ENCODE assay signal across 10 cellular contexts in the genomic region with DNA sequence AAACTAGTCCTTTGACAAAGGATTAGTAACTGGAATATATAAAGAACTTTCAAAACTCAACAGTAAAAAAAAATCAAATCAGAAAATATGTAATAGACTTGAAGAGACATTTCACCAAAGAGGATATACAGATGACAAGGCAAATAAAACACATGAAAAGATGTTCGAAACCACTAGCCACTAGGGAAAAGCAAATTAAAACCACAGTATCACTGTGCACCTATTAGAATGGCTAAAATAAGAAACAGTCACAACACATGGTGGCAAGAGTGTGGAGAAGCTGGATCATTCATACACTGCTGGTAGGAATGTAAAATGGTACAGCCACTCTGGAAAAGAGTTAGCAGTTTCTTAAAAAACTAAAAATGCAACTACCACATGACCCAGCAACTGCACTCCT. TPM values are rescaled to one million over a fixed set of nuclear protein-coding genes. Genes with fewer than 3 reads are reported as not detected.
DNase-seq lines count a peak whose midpoint lies in the region; ATAC-seq, FAIRE-seq and TF ChIP-seq lines count a peak whose summit lies in the region.
"Had no signal": no experiment of that assay in that cellular context is flagged by ENCODE, and none has a peak within 500 bp of the region (broad histone marks: within the 10 kb centered on the region; RNA-seq: fewer than 3 reads in every experiment).

No MANE protein-coding gene starts in this region.

- H3K79me2 ChIP-seq in KMS-11 (ENCODE audit: insufficient read depth, low read depth) (peaks cover 71% of the 10 kb centered on the region), astrocyte (ENCODE audit: insufficient read depth, low read length) (peaks cover 79% of the 10 kb centered on the region)

- H3K4me3 Mint-ChIP-seq in activated naive CD4-positive, alpha-beta T cell treated with anti-CD3 and anti-CD28 coated beads, Interleukin-2, amount 10 ng/mL, durations not matched to agents 7 days and 5 days: no peak overlapping the region
- H3K4me3 Mint-ChIP-seq in activated naive CD4-positive, alpha-beta T cell treated with anti-CD3 and anti-CD28 coated beads for 36 hours: no peak overlapping the region
- no peak overlapping the region for H3K4me3 Mint-ChIP-seq in astrocyte (ENCODE audit: unreplicated experiment)
- peak overlapping the region; percentile 40 for H3K4me3 Mint-ChIP-seq in stimulated activated effector memory CD8-positive, alpha-beta T cell treated with anti-CD3 and anti-CD28 coated beads, Interleukin-12 subunit alpha, Interleukin-12 subunit beta, amount 100 ng/mL, for 72 hours

- H4K20me1 ChIP-seq in KMS-11 (ENCODE audit: insufficient read depth): no peaks in the 10 kb centered on the region
- peaks cover 14% of the 10 kb centered on the region for H4K20me1 ChIP-seq in astrocyte (ENCODE audit: insufficient read depth, low read length)

- H3K4me3 ChIP-seq in KMS-11 (IDR thresholded peaks at IDR 0.05; ENCODE audit: insufficient read depth, low read depth, low read length) (no peak overlapping the region), astrocyte (ENCODE audit: insufficient read depth, low read depth, low read length) (no peak overlapping the region), small intestine (ENCODE audit: low read depth in 1 of 2, low read length in 2 of 2) (no peak overlapping the region)

- peaks cover 88% of the 10 kb centered on the region for H3K4me1 Mint-ChIP-seq in activated naive CD4-positive, alpha-beta T cell treated with anti-CD3 and anti-CD28 coated beads, Interleukin-2, amount 10 ng/mL, durations not matched to agents 7 days and 5 days
- H3K4me1 Mint-ChIP-seq in activated naive CD4-positive, alpha-beta T cell treated with anti-CD3 and anti-CD28 coated beads for 36 hours (ENCODE audit: low read depth): peaks cover 75% of the 10 kb centered on the region
- H3K4me1 Mint-ChIP-seq in astrocyte (ENCODE audit: low read depth, unreplicated experiment): peaks cover 42% of the 10 kb centered on the region
- peaks cover 77% of the 10 kb centered on the region for H3K4me1 Mint-ChIP-seq in stimulated activated effector memory CD8-positive, alpha-beta T cell treated with anti-CD3 and anti-CD28 coated beads, Interleukin-12 subunit alpha, Interleukin-12 subunit beta, amount 100 ng/mL, for 72 hours

- no peaks in the 10 kb centered on the region for H3K9me3 Mint-ChIP-seq in activated naive CD4-positive, alpha-beta T cell treated with anti-CD3 and anti-CD28 coated beads, Interleukin-2, amount 10 ng/mL, durations not matched to agents 7 days and 5 days
- no peaks in the 10 kb centered on the region for H3K9me3 Mint-ChIP-seq in activated naive CD4-positive, alpha-beta T cell treated with anti-CD3 and anti-CD28 coated beads for 36 hours
- no peaks in the 10 kb centered on the region for H3K9me3 Mint-ChIP-seq in astrocyte (ENCODE audit: unreplicated experiment)
- H3K9me3 Mint-ChIP-seq in stimulated activated effector memory CD8-positive, alpha-beta T cell treated with anti-CD3 and anti-CD28 coated beads, Interleukin-12 subunit alpha, Interleukin-12 subunit beta, amount 100 ng/mL, for 72 hours: no peaks in the 10 kb centered on the region

- no peak for DNase-seq in activated naive CD4-positive, alpha-beta T cell treated with anti-CD3 and anti-CD28 coated beads, Interleukin-2, amount 10 ng/mL, durations not matched to agents 7 days and 5 days
- DNase-seq in activated naive CD4-positive, alpha-beta T cell treated with anti-CD3 and anti-CD28 coated beads for 36 hours: no peak
- DNase-seq in astrocyte (ENCODE audit: low read depth) (no peak), amniotic stem cell (lab: John Stamatoyannopoulos, UW) (no peak), small intestine (no peak), AG08396 (ENCODE audit: low spot score) (no peak)
- DNase-seq in stimulated activated effector memory CD8-positive, alpha-beta T cell treated with anti-CD3 and anti-CD28 coated beads, Interleukin-12 subunit alpha, Interleukin-12 subunit beta, amount 100 ng/mL, for 72 hours (ENCODE audit: low spot score in 2 of 2): no peak
- DNase-seq: effector memory CD4-positive, alpha-beta T cell; hippocampal formation had no signal

- intact Hi-C loops in activated naive CD4-positive, alpha-beta T cell treated with anti-CD3 and anti-CD28 coated beads for 36 hours (cut with micrococcal nuclease): no loop called here

- no peaks in the 10 kb centered on the region for H3K27me3 ChIP-seq in KMS-11 (ENCODE audit: insufficient read depth, low read depth)
- H3K27me3 ChIP-seq in astrocyte (ENCODE audit: insufficient read depth, low read length): no peaks in the 10 kb centered on the region
- H3K27me3 ChIP-seq in small intestine (ENCODE audit: control insufficient read depth in 2 of 2, insufficient read depth in 2 of 2, low read length in 2 of 2): no peaks in the 10 kb centered on the region

- H2AFZ ChIP-seq in KMS-11 (ENCODE audit: low read depth) (no peak overlapping the region), astrocyte (ENCODE audit: low read depth, low read length) (no peak overlapping the region)

- TF ChIP-seq CTCF in KMS-11 (conservative IDR thresholded peaks at IDR 0.05; ENCODE audit: low read depth, low read length) (no peak), astrocyte (IDR thresholded peaks at IDR 0.05; ENCODE audit: insufficient read depth, low read depth, low read length) (peak; percentile 4)

- H3K9ac ChIP-seq in KMS-11: no peak overlapping the region
- H3K9ac ChIP-seq in astrocyte (ENCODE audit: low read length): no peak overlapping the region

- no peaks in the 10 kb centered on the region for H3K27me3 Mint-ChIP-seq in activated naive CD4-positive, alpha-beta T cell treated with anti-CD3 and anti-CD28 coated beads, Interleukin-2, amount 10 ng/mL, durations not matched to agents 7 days and 5 days
- H3K27me3 Mint-ChIP-seq in activated naive CD4-positive, alpha-beta T cell treated with anti-CD3 and anti-CD28 coated beads for 36 hours (ENCODE audit: low read depth): no peaks in the 10 kb centered on the region
- H3K27me3 Mint-ChIP-seq in astrocyte (ENCODE audit: low read depth, unreplicated experiment): no peaks in the 10 kb centered on the region

- peaks cover 61% of the 10 kb centered on the region for H3K4me1 ChIP-seq in KMS-11 (ENCODE audit: low read depth, poor library complexity, severe bottlenecking)
- H3K4me1 ChIP-seq in astrocyte (ENCODE audit: insufficient read depth, low read length): peaks cover 13% of the 10 kb centered on the region
- H3K4me1 ChIP-seq in small intestine (ENCODE audit: control insufficient read depth in 2 of 2, insufficient read depth in 1 of 2, low read depth in 1 of 2, low read length in 1 of 2): peaks cover 0 to 11% of the 10 kb centered on the region in 2 donors

- H3K27ac Mint-ChIP-seq in activated naive CD4-positive, alpha-beta T cell treated with anti-CD3 and anti-CD28 coated beads, Interleukin-2, amount 10 ng/mL, durations not matched to agents 7 days and 5 days: peak overlapping the region; percentile 69
- no peak overlapping the region for H3K27ac Mint-ChIP-seq in activated naive CD4-positive, alpha-beta T cell treated with anti-CD3 and anti-CD28 coated beads for 36 hours
- no peak overlapping the region for H3K27ac Mint-ChIP-seq in astrocyte (ENCODE audit: unreplicated experiment)
- H3K27ac Mint-ChIP-seq in stimulated activated effector memory CD8-positive, alpha-beta T cell treated with anti-CD3 and anti-CD28 coated beads, Interleukin-12 subunit alpha, Interleukin-12 subunit beta, amount 100 ng/mL, for 72 hours: peak overlapping the region; percentile 48

- H3K36me3 Mint-ChIP-seq in activated naive CD4-positive, alpha-beta T cell treated with anti-CD3 and anti-CD28 coated beads, Interleukin-2, amount 10 ng/mL, durations not matched to agents 7 days and 5 days: peaks cover 24% of the 10 kb centered on the region
- H3K36me3 Mint-ChIP-seq in activated naive CD4-positive, alpha-beta T cell treated with anti-CD3 and anti-CD28 coated beads for 36 hours (ENCODE audit: low read depth): peaks cover 22% of the 10 kb centered on the region
- H3K36me3 Mint-ChIP-seq in astrocyte (ENCODE audit: low read depth, unreplicated experiment): peaks cover 7% of the 10 kb centered on the region
- H3K36me3 Mint-ChIP-seq in stimulated activated effector memory CD8-positive, alpha-beta T cell treated with anti-CD3 and anti-CD28 coated beads, Interleukin-12 subunit alpha, Interleukin-12 subunit beta, amount 100 ng/mL, for 72 hours: peaks cover 35% of the 10 kb centered on the region

- no peak for FAIRE-seq in astrocyte (lab: Jason Lieb, UNC)
- no peak for FAIRE-seq in small intestine (lab: Jason Lieb, UNC)

- CTCF ChIA-PET in activated naive CD4-positive, alpha-beta T cell treated with anti-CD3 and anti-CD28 coated beads, Interleukin-2, amount 10 ng/mL, durations not matched to agents 7 days and 5 days (lab: Charles Lee): interaction anchor here (0.6 kb wide), 1 partner anchor 17 kb away, joined by 3 read pairs; no protein-coding TSS in a partner anchor
- CTCF ChIA-PET in activated naive CD4-positive, alpha-beta T cell treated with anti-CD3 and anti-CD28 coated beads for 36 hours (lab: Charles Lee): interaction anchor here (0.6 kb wide), 1 partner anchor 595 kb away, joined by 6 read pairs; no protein-coding TSS in a partner anchor

- WGBS in small intestine, 3 donors: 73 to 91% (median 74%) methylated on average over 1 of the region's 1 CpG

- H3K4me2 ChIP-seq in KMS-11 (peak overlapping the region; percentile 52), astrocyte (ENCODE audit: low read length) (no peak overlapping the region)

- peak overlapping the region; percentile 7; the same call in 1 of the 2 replicates for H3K27ac ChIP-seq in KMS-11
- no peak overlapping the region for H3K27ac ChIP-seq in astrocyte (ENCODE audit: low read depth, low read length)
- no peak overlapping the region for H3K27ac ChIP-seq in small intestine (ENCODE audit: low read depth in 1 of 2, low read length in 1 of 2)

- no peak for ATAC-seq in stimulated activated effector memory CD8-positive, alpha-beta T cell treated with anti-CD3 and anti-CD28 coated beads, Interleukin-12 subunit alpha, Interleukin-12 subunit beta, amount 100 ng/mL, for 72 hours

- H3K36me3 ChIP-seq in KMS-11 (ENCODE audit: insufficient read depth): no peaks in the 10 kb centered on the region
- H3K36me3 ChIP-seq in astrocyte (ENCODE audit: insufficient read depth, low read length): no peaks in the 10 kb centered on the region
- peaks cover 0 to 5% of the 10 kb centered on the region in 2 donors for H3K36me3 ChIP-seq in small intestine (ENCODE audit: control insufficient read depth in 2 of 2, insufficient read depth in 2 of 2, low read length in 2 of 2)

- H3K9me3 ChIP-seq in astrocyte (ENCODE audit: insufficient read depth, low read depth, low read length): no peaks in the 10 kb centered on the region
- no peaks in the 10 kb centered on the region for H3K9me3 ChIP-seq in small intestine (ENCODE audit: control insufficient read depth, low read depth)

RNA-seq across cellular contexts. Expression of a gene that starts 14.9 kb away (rescaled TPM):
- 10 to 100 TPM; 10.7 to 10.8 TPM for total RNA-seq in activated naive CD4-positive, alpha-beta T cell treated with anti-CD3 and anti-CD28 coated beads for 36 hours
- 19.3 and 20.8 TPM in 2 replicates for total RNA-seq in astrocyte
- polyA plus RNA-seq in small intestine: 1 to 10 TPM; 7.1 to 8.7 (median 8.1) TPM

Comparison
In these comparisons a context has a peak if more than half of its experiments do, and no peak if none do; other contexts are left out.
1. H3K27ac Mint-ChIP-seq: peak in activated naive CD4-positive, alpha-beta T cell treated with anti-CD3 and anti-CD28 coated beads, Interleukin-2, amount 10 ng/mL, durations not matched to agents 7 days and 5 days (single experiment) and stimulated activated effector memory CD8-positive, alpha-beta T cell treated with anti-CD3 and anti-CD28 coated beads, Interleukin-12 subunit alpha, Interleukin-12 subunit beta, amount 100 ng/mL, for 72 hours (single experiment); none in activated naive CD4-positive, alpha-beta T cell treated with anti-CD3 and anti-CD28 coated beads for 36 hours (single experiment) and astrocyte (single experiment).